8 cellular contexts compared by ENCODE assay signal in the genomic region with DNA sequence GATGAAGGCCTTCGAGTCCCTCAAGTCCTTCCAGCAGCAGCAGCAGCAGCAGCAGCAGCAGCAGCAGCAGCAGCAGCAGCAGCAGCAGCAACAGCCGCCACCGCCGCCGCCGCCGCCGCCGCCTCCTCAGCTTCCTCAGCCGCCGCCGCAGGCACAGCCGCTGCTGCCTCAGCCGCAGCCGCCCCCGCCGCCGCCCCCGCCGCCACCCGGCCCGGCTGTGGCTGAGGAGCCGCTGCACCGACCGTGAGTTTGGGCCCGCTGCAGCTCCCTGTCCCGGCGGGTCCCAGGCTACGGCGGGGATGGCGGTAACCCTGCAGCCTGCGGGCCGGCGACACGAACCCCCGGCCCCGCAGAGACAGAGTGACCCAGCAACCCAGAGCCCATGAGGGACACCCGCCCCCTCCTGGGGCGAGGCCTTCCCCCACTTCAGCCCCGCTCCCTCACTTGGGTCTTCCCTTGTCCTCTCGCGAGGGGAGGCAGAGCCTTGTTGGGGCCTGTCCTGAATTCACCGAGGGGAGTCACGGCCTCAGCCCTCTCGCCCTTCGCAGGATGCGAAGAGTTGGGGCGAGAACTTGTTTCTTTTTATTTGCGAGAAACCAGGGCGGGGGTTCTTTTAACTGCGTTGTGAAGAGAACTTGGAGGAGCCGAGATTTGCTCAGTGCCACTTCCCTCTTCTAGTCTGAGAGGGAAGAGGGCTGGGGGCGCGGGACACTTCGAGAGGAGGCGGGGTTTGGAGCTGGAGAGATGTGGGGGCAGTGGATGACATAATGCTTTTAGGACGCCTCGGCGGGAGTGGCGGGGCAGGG. TPM values are rescaled to one million over a fixed set of nuclear protein-coding genes. Genes with fewer than 3 reads are reported as not detected.
DNase-seq lines count a peak whose midpoint lies in the region; ATAC-seq and TF ChIP-seq lines count a peak whose summit lies in the region.

No MANE protein-coding gene starts in this region.

- ATAC-seq in HG02642 (IDR thresholded peaks at IDR 0.05; ENCODE audit: poor library complexity, unreplicated experiment) (peak; percentile 16), right lobe of liver (peak in 2 of 4 donors; percentile 0 to 22), HG02623 (IDR thresholded peaks at IDR 0.05; ENCODE audit: unreplicated experiment) (no peak)
- ATAC-seq in activated CD4-positive, CD25-positive, alpha-beta regulatory T cell treated with anti-CD3 and anti-CD28 coated beads, Interleukin-2, amount 50 U/mL, for 24 hours: peak; percentile 4 to 5

- no peaks in the 10 kb centered on the region for H3K36me3 ChIP-seq in right lobe of liver

- H3K9me3 ChIP-seq in right lobe of liver: no peaks in the 10 kb centered on the region

- peak; percentile 32 for TF ChIP-seq POLR2A in right lobe of liver (IDR thresholded peaks at IDR 0.05)

- H3K27me3 ChIP-seq in right lobe of liver: no peaks in the 10 kb centered on the region

- peaks cover 0 to 43% (median 11%) of the 10 kb centered on the region in 4 donors for H3K4me1 ChIP-seq in right lobe of liver

- TF ChIP-seq CTCF in coronary artery (IDR thresholded peaks at IDR 0.05) (no peak), right lobe of liver (IDR thresholded peaks at IDR 0.05) (no peak)

- 1% methylated on average over 15 of the region's 60 CpGs for WGBS in right lobe of liver (ENCODE audit: insufficient coverage, low coverage, low lambda C conversion rate, missing lambda C conversion rate)

- intact Hi-C loops in right lobe of liver (cut with DNase I): no loop called here

- peak; percentile 51 for DNase-seq in DMS114 treated with DMSO at 0.1 percent for 48 hours (lab: John Stamatoyannopoulos, UW; ENCODE audit: unreplicated experiment)
- DNase-seq in NCI-H2227 treated with DMSO at 0.1 percent for 48 hours (lab: John Stamatoyannopoulos, UW): peak; percentile 49
- DNase-seq in coronary artery (ENCODE audit: low spot score): peak; percentile 84
- peak; percentile 56 to 71 (median 67) for DNase-seq in right lobe of liver
- peak; percentile 6 to 54 (median 26) for DNase-seq in stimulated activated CD4-positive, alpha-beta T cell treated with anti-CD3 and anti-CD28 coated beads, TNF-alpha, amount 100 ng/mL, for 24 hours (ENCODE audit: low read depth in 3 of 3)

- H3K4me3 ChIP-seq in coronary artery: peak overlapping the region; percentile 96
- peak overlapping the region; percentile 77 to 93 (median 88) for H3K4me3 ChIP-seq in right lobe of liver

- H3K27ac ChIP-seq in coronary artery: peak overlapping the region; percentile 83 to 96
- H3K27ac ChIP-seq in right lobe of liver: peak overlapping the region; percentile 65 to 78 (median 73)

RNA-seq across cellular contexts. Expression of gene HTT, which starts 0.6 kb away (rescaled TPM):
- total RNA-seq in right lobe of liver: 10 to 100 TPM; 25.5 to 37.8 (median 30.3) TPM

RNA-seq across cellular contexts. Expression of gene HTT-AS, which starts 0.7 kb away (rescaled TPM):
- not detected for total RNA-seq in right lobe of liver

Comparison
In these comparisons a context has a peak if more than half of its experiments do, and no peak if none do; other contexts are left out.
1. DNase-seq: peak in every context shown above with its lines; median percentile 84 in coronary artery; 67 in right lobe of liver; 51 in DMS114 treated with DMSO at 0.1 percent for 48 hours; 49 in NCI-H2227 treated with DMSO at 0.1 percent for 48 hours; 26 in stimulated activated CD4-positive, alpha-beta T cell treated with anti-CD3 and anti-CD28 coated beads, TNF-alpha, amount 100 ng/mL, for 24 hours.